Comparison of ENCODE assay signal across 13 cellular contexts in genomic region chr15:39287322-39288195, GRCh38.
DNase-seq lines count a peak whose midpoint lies in the region; ATAC-seq and TF ChIP-seq lines count a peak whose summit lies in the region.
"Had no signal": no experiment of that assay in that cellular context is flagged by ENCODE, and none has a peak within 500 bp of the region (broad histone marks: within the 10 kb centered on the region; RNA-seq: fewer than 3 reads in every experiment).

No MANE protein-coding gene starts in this region.

- peaks cover 0 to 8% (median 5%) of the 10 kb centered on the region in 3 donors for H3K9me3 Mint-ChIP-seq in T-cell
- H3K9me3 Mint-ChIP-seq in stimulated activated naive B cell treated with anti-CD40 and anti-IgM and Interleukin-4, amounts not matched to agents 10 μg/mL and 1 μg/mL and 100 μg/mL, for 72 hours: peaks cover 2 to 4% of the 10 kb centered on the region in 2 donors

- CTCF ChIA-PET in T-cell (lab: Charles Lee): no interaction called here

- DNase-seq in DMS 273 treated with DMSO at 0.1 percent for 48 hours (lab: John Stamatoyannopoulos, UW): peak; percentile 18
- peak; percentile 3 for DNase-seq in NB4 (ENCODE audit: low read depth)
- peak; percentile 77 to 80 for DNase-seq in SHP77 (lab: John Stamatoyannopoulos, UW)
- peak; percentile 47 for DNase-seq in fibroblast of mammary gland (ENCODE audit: low read depth)
- DNase-seq in T-cell: no peak
- no peak for DNase-seq in NAMALWA (ENCODE audit: low spot score)
- DNase-seq in stimulated activated naive B cell treated with anti-CD40 and anti-IgM and Interleukin-4, amounts not matched to agents 10 μg/mL and 1 μg/mL and 100 μg/mL, for 72 hours: no peak
- DNase-seq: activated B cell treated with CpG ODN at 0.5 μM for 24 hours, GF-D8, lower lobe of right lung had no signal

- TF ChIP-seq CTCF in NB4 (IDR thresholded peaks at IDR 0.05; ENCODE audit: low read depth, low read length) (no peak), fibroblast of mammary gland (conservative IDR thresholded peaks at IDR 0.05; ENCODE audit: control insufficient read depth, insufficient read depth, low read depth, low read length) (no peak)

- no peaks in the 10 kb centered on the region for H3K4me1 Mint-ChIP-seq in T-cell
- H3K4me1 Mint-ChIP-seq in stimulated activated naive B cell treated with anti-CD40 and anti-IgM and Interleukin-4, amounts not matched to agents 10 μg/mL and 1 μg/mL and 100 μg/mL, for 72 hours: no peaks in the 10 kb centered on the region
- H3K4me1 Mint-ChIP-seq: activated B cell treated with CpG ODN at 0.5 μM for 24 hours had no signal

- H3K4me3 ChIP-seq in NB4 (ENCODE audit: low read depth, low read length): no peak overlapping the region
- H3K4me3 ChIP-seq in fibroblast of mammary gland (ENCODE audit: control insufficient read depth, low read depth, low read length): no peak overlapping the region
- H3K4me3 ChIP-seq: BLaER1, lower lobe of right lung had no signal

- POLR2A ChIA-PET in T-cell (lab: Charles Lee): no interaction called here

- no peak overlapping the region for H3K27ac Mint-ChIP-seq in T-cell
- no peak overlapping the region for H3K27ac Mint-ChIP-seq in stimulated activated naive B cell treated with anti-CD40 and anti-IgM and Interleukin-4, amounts not matched to agents 10 μg/mL and 1 μg/mL and 100 μg/mL, for 72 hours
- H3K27ac Mint-ChIP-seq: activated B cell treated with CpG ODN at 0.5 μM for 24 hours; stimulated activated naive CD8-positive, alpha-beta T cell treated with anti-CD3 and anti-CD28 coated beads, Interleukin-15, Interleukin-2, amounts not matched to agents 100 ng/mL and 50 ng/mL, for 24 hours had no signal

- ATAC-seq in T-cell (replicated peaks in 1 of 4) (no peak), HG03095 (IDR thresholded peaks at IDR 0.05; ENCODE audit: unreplicated experiment) (no peak)
- no peak for ATAC-seq in stimulated activated naive B cell treated with anti-CD40 and anti-IgM and Interleukin-4, amounts not matched to agents 10 μg/mL and 1 μg/mL and 100 μg/mL, for 72 hours (replicated peaks)

- H3K27me3 Mint-ChIP-seq in T-cell: peaks cover 9 to 15% of the 10 kb centered on the region in 2 donors
- peaks cover 0 to 7% of the 10 kb centered on the region in 2 donors for H3K27me3 Mint-ChIP-seq in stimulated activated naive B cell treated with anti-CD40 and anti-IgM and Interleukin-4, amounts not matched to agents 10 μg/mL and 1 μg/mL and 100 μg/mL, for 72 hours

- no peak overlapping the region for H3K4me3 Mint-ChIP-seq in T-cell
- no peak overlapping the region for H3K4me3 Mint-ChIP-seq in stimulated activated naive B cell treated with anti-CD40 and anti-IgM and Interleukin-4, amounts not matched to agents 10 μg/mL and 1 μg/mL and 100 μg/mL, for 72 hours
- H3K4me3 Mint-ChIP-seq: activated B cell treated with CpG ODN at 0.5 μM for 24 hours; stimulated activated naive CD8-positive, alpha-beta T cell treated with anti-CD3 and anti-CD28 coated beads, Interleukin-15, Interleukin-2, amounts not matched to agents 100 ng/mL and 50 ng/mL, for 24 hours had no signal

- no peaks in the 10 kb centered on the region for H3K36me3 Mint-ChIP-seq in T-cell
- no peaks in the 10 kb centered on the region for H3K36me3 Mint-ChIP-seq in stimulated activated naive B cell treated with anti-CD40 and anti-IgM and Interleukin-4, amounts not matched to agents 10 μg/mL and 1 μg/mL and 100 μg/mL, for 72 hours

- TF ChIP-seq POLR2A in NB4 (IDR thresholded peaks at IDR 0.05; ENCODE audit: extremely low read depth, insufficient read length): no peak

Comparison
In these comparisons a context has a peak if more than half of its experiments do, and no peak if none do; other contexts are left out.
1. DNase-seq: peak in DMS 273 treated with DMSO at 0.1 percent for 48 hours (single experiment), NB4 (single experiment), SHP77 (2 of 2) and fibroblast of mammary gland (single experiment); none in T-cell (0 of 34), NAMALWA (single experiment) and stimulated activated naive B cell treated with anti-CD40 and anti-IgM and Interleukin-4, amounts not matched to agents 10 μg/mL and 1 μg/mL and 100 μg/mL, for 72 hours (single experiment).